Comparison of ENCODE assay signal across 22 cellular contexts in the genomic region with DNA sequence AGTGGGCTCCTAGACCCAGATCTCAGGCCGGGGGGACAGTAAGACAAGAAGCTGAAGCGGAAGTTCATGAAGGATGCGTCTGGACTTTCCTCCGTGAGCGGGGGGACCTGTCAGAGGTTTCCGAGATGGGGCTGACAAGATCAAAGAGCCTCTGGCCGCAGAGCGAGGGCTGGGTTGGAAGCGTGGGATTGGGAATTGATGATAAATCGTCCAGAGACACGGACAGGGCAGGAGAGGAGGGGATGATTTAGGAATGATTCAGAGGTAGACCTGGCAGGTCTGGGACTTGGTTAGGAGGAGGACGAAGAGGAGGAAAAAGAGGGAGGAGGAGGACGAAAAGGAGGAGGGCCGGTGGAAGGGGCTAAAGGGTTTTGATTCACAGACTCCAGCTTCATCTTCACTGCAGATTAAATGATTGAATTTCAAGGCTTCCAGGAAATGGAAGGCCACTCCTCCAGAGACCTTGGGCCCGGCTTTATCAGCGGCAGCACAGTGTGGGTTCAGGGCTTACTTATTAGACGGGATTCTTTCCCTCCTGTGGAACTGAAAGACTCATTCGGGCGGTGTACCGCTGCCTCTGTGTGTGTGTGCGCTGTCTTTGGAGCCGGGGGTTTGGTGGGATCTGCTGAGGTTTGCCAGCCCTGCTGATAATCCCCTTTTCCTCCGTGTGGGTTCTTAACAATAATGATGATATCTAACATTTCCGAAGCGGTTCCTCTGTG.
A peak's percentile ranks its signal among the peaks of the same experiment; 100 is the strongest.
DNase-seq lines count a peak whose midpoint lies in the region; ATAC-seq and TF ChIP-seq lines count a peak whose summit lies in the region.
"Had no signal": no experiment of that assay in that cellular context is flagged by ENCODE, and none has a peak within 500 bp of the region (broad histone marks: within the 10 kb centered on the region; RNA-seq: fewer than 3 reads in every experiment).

No MANE protein-coding gene starts in this region.

- no peak for TF ChIP-seq RAD21 in HCT116 (IDR thresholded peaks at IDR 0.05; ENCODE audit: low read depth)

- H3K27me3 ChIP-seq in HCT116 (ENCODE audit: insufficient read depth, low read length) (no peaks in the 10 kb centered on the region), SJCRH30 (no peaks in the 10 kb centered on the region), osteoblast (ENCODE audit: insufficient read depth, low read length) (no peaks in the 10 kb centered on the region), aorta (ENCODE audit: control insufficient read depth in 1 of 2, insufficient read depth in 2 of 2, low read length in 1 of 2) (no peaks in the 10 kb centered on the region)
- H3K27me3 ChIP-seq: thyroid gland had no signal

- no peaks in the 10 kb centered on the region for H4K20me1 ChIP-seq in HCT116 (ENCODE audit: insufficient read depth)
- no peaks in the 10 kb centered on the region for H4K20me1 ChIP-seq in osteoblast (ENCODE audit: insufficient read depth, low read length)

- no peaks in the 10 kb centered on the region for H3K36me3 ChIP-seq in HCT116 (ENCODE audit: control insufficient read depth in 1 of 2, insufficient read depth in 2 of 2, low read length in 2 of 2)
- no peaks in the 10 kb centered on the region for H3K36me3 ChIP-seq in SJCRH30
- H3K36me3 ChIP-seq in osteoblast (ENCODE audit: insufficient read depth, low read length), result no peaks in the 10 kb centered on the region
- H3K36me3 ChIP-seq in aorta (ENCODE audit: control insufficient read depth in 1 of 2, insufficient read depth in 2 of 2, low read length in 1 of 2), result no peaks in the 10 kb centered on the region
- H3K36me3 ChIP-seq: thyroid gland had no signal

- H3K27ac ChIP-seq in HCT116 (ENCODE audit: low read depth, low read length) (peak overlapping the region; percentile 62), SJCRH30 (no peak overlapping the region), osteoblast (ENCODE audit: low read depth, low read length) (no peak overlapping the region), aorta (ENCODE audit: low read depth in 1 of 2, low read length in 2 of 2) (no peak overlapping the region)
- H3K27ac ChIP-seq: thyroid gland had no signal

- peak overlapping the region; percentile 41 for H3K9ac ChIP-seq in HCT116 (ENCODE audit: low read length)

- CTCF ChIA-PET in HCT116 (lab: Charles Lee), result no interaction called here

- TF ChIP-seq POLR2A in HCT116 (IDR thresholded peaks at IDR 0.05; ENCODE audit: borderline replicate concordance, extremely low read depth, insufficient read depth, insufficient read length), result no peak

- intact Hi-C loops in HCT116 (cut with micrococcal nuclease), result no loop called here
- intact Hi-C loops in aorta (cut with DNase I), result no loop called here

- RAD21 ChIA-PET in HCT116 (lab: Charles Lee; ENCODE audit: low non-redundant PET in 1 of 2, low total read pairs in 2 of 2, uncharacterized antibody in 2 of 2, unreplicated experiment in 2 of 2), result no interaction called here

- peak overlapping the region; percentile 12 to 41 for H3K4me3 ChIP-seq in HCT116 (replicated peaks in 1 of 2; ENCODE audit: low read depth in 1 of 2, low read length in 2 of 2)
- H3K4me3 ChIP-seq in SJCRH30, result no peak overlapping the region
- no peak overlapping the region for H3K4me3 ChIP-seq in fibroblast of pulmonary artery (replicated peaks; ENCODE audit: low read depth, low read length)
- H3K4me3 ChIP-seq in osteoblast (ENCODE audit: insufficient read depth, low read length), result no peak overlapping the region
- H3K4me3 ChIP-seq in aorta (ENCODE audit: low read length in 2 of 2), result no peak overlapping the region
- H3K4me3 ChIP-seq: lung, thyroid gland had no signal

- peaks cover 24 to 58% of the 10 kb centered on the region in 2 experiments for H3K4me1 ChIP-seq in HCT116 (ENCODE audit: control insufficient read depth in 1 of 2, insufficient read depth in 2 of 2, low read length in 2 of 2)
- H3K4me1 ChIP-seq in SJCRH30, result no peaks in the 10 kb centered on the region; the same call in 1 of the 2 replicates
- no peaks in the 10 kb centered on the region for H3K4me1 ChIP-seq in osteoblast (ENCODE audit: insufficient read depth, low read length)
- no peaks in the 10 kb centered on the region for H3K4me1 ChIP-seq in aorta (ENCODE audit: control insufficient read depth in 1 of 2, insufficient read depth in 2 of 2, low read length in 2 of 2)
- H3K4me1 ChIP-seq: thyroid gland had no signal

- H3K79me2 ChIP-seq in HCT116 (ENCODE audit: insufficient read depth, low read length) (no peaks in the 10 kb centered on the region), osteoblast (ENCODE audit: insufficient read depth, low read length) (no peaks in the 10 kb centered on the region)

- H2AFZ ChIP-seq in HCT116 (ENCODE audit: low read depth, low read length, poor library complexity, severe bottlenecking), result peak overlapping the region; percentile 49
- peak overlapping the region; percentile 46 for H2AFZ ChIP-seq in osteoblast (ENCODE audit: low read length)

- ATAC-seq in HCT116 (peak; percentile 81), aorta (ENCODE audit: low FRiP score) (no peak), HG02981 (IDR thresholded peaks at IDR 0.05; ENCODE audit: unreplicated experiment) (no peak)
- ATAC-seq: activated CD4-positive, CD25-positive, alpha-beta regulatory T cell treated with anti-CD3 and anti-CD28 coated beads, Interleukin-2, amount 50 U/mL, for 24 hours; activated naive CD4-positive, alpha-beta T cell treated with anti-CD3 and anti-CD28 coated beads, Interleukin-2, amount 50 U/mL, for 72 hours; activated T-cell treated with anti-CD3 and anti-CD28 coated beads, Interleukin-2, amount 50 U/mL, for 72 hours; stimulated activated naive CD8-positive, alpha-beta T cell treated with anti-CD3 and anti-CD28 coated beads, Interleukin-15, Interleukin-2, amounts not matched to agents 100 U/mL and 50 U/mL, for 24 hours had no signal

- BruUV-seq in HCT116 (replicated peaks; lab: Mats Ljungman, UMichigan), result no TSS peak

- H3K4me2 ChIP-seq in HCT116 (ENCODE audit: low read length), result peak overlapping the region; percentile 75
- no peak overlapping the region for H3K4me2 ChIP-seq in osteoblast (ENCODE audit: insufficient read depth, low read length)

- DNase-seq in HCT116 (ENCODE audit: low read depth, low spot score) (peak; percentile 73), SJCRH30 (peak; percentile 21 to 48), fibroblast of pulmonary artery (ENCODE audit: low read depth) (peak; percentile 25), osteoblast (ENCODE audit: insufficient read length, low spot score, missing footprints) (no peak), cerebellar cortex (ENCODE audit: low spot score) (no peak), aorta (no peak), SW 1271 (lab: John Stamatoyannopoulos, UW) (no peak)
- DNase-seq: activated CD8-positive, alpha-beta memory T cell treated with anti-CD3 and anti-CD28 coated beads for 24 hours; activated T-cell treated with anti-CD3 and anti-CD28 coated beads, Interleukin-2, amount 50 U/mL, for 72 hours; CD4-positive, CD25-positive, alpha-beta regulatory T cell; cortex of kidney; DMS 273 treated with DMSO at 0.1 percent for 48 hours; head of caudate nucleus; NCI-H1930; NCI-H446; NK-92 treated with Interleukin-12 subunit alpha and Interleukin-12 subunit beta, amount 100 ng/mL, for 24 hours; stimulated activated naive CD8-positive, alpha-beta T cell treated with anti-CD3 and anti-CD28 coated beads, Interleukin-15, Interleukin-2, amounts not matched to agents 100 U/mL and 50 U/mL, for 24 hours; thyroid gland had no signal

- WGBS in aorta, 2 donors, result 77 to 81% methylated on average over 25 of the region's 25 CpGs

- no peak for TF ChIP-seq CTCF in HCT116 (IDR thresholded peaks at IDR 0.05 in 2 of 3, conservative IDR thresholded peaks at IDR 0.05 in 1 of 3; ENCODE audit: borderline replicate concordance in 1 of 3, insufficient read depth in 1 of 3, low read depth in 2 of 3, low read length in 2 of 3)
- TF ChIP-seq CTCF in fibroblast of pulmonary artery (IDR thresholded peaks at IDR 0.05; ENCODE audit: low read length, missing control alignments), result no peak
- no peak for TF ChIP-seq CTCF in osteoblast (IDR thresholded peaks at IDR 0.05; ENCODE audit: extremely low read depth, low read depth, low read length)

- H3K9me3 ChIP-seq in HCT116 (ENCODE audit: control insufficient read depth in 1 of 2, insufficient read depth in 1 of 2, low read depth in 1 of 2, low read length in 2 of 2) (peaks cover 0 to 7% of the 10 kb centered on the region in 2 experiments; a peak in 1 of 4 replicates), SJCRH30 (replicated peaks) (peaks cover 3% of the 10 kb centered on the region; the same call in 1 of the 2 replicates), osteoblast (ENCODE audit: low read depth, low read length) (no peaks in the 10 kb centered on the region), aorta (ENCODE audit: control insufficient read depth, low read length) (no peaks in the 10 kb centered on the region)
- H3K9me3 ChIP-seq: thyroid gland had no signal

- POLR2A ChIA-PET in HCT116 (lab: Charles Lee), result interaction anchor here (1.2 kb wide), 1 partner anchor 20 kb away, joined by 3 read pairs; no protein-coding TSS in a partner anchor

- H3K9me2 ChIP-seq in HCT116 (ENCODE audit: insufficient read depth), result no peaks in the 10 kb centered on the region

TF ChIP-seq in HCT116, 20 proteins besides CTCF, POLR2A, EP300 and RAD21 (continues in another document):
- peak; percentile 76 for TF ChIP-seq MAX (IDR thresholded peaks at IDR 0.05)
- no peak for TF ChIP-seq ELF1 (IDR thresholded peaks at IDR 0.05; ENCODE audit: borderline replicate concordance, low read depth)
- TF ChIP-seq SP1 (IDR thresholded peaks at IDR 0.05; ENCODE audit: low read depth), result peak; percentile 90
- TF ChIP-seq ZFX (IDR thresholded peaks at IDR 0.05), result no peak
- peak; percentile 95 for TF ChIP-seq TCF7L2 (IDR thresholded peaks at IDR 0.05; ENCODE audit: borderline replicate concordance, extremely low read depth, insufficient read depth, insufficient read length)
- TF ChIP-seq SRF (IDR thresholded peaks at IDR 0.05; ENCODE audit: low read depth), result no peak
- peak; percentile 53; the same call in 1 of the 2 replicates for TF ChIP-seq POLR2AphosphoS5 (IDR thresholded peaks at IDR 0.05; ENCODE audit: low read depth, low read length)
- no peak for TF ChIP-seq EZH2phosphoT487 (IDR thresholded peaks at IDR 0.05; ENCODE audit: borderline replicate concordance)
- peak; percentile 2 for TF ChIP-seq YY1 (IDR thresholded peaks at IDR 0.05; ENCODE audit: extremely low read depth, insufficient replicate concordance, low read depth, low read length)
- peak; percentile 86 for TF ChIP-seq EGR1 (IDR thresholded peaks at IDR 0.05; ENCODE audit: low read depth)
- peak; percentile 73 for TF ChIP-seq FOSL1 (IDR thresholded peaks at IDR 0.05; ENCODE audit: low read depth)
- peak; percentile 74 for TF ChIP-seq JUND (IDR thresholded peaks at IDR 0.05)

Comparison
In these comparisons a context has a peak if more than half of its experiments do, and no peak if none do; other contexts are left out.
1. DNase-seq: peak in HCT116 (single experiment), SJCRH30 (2 of 2) and fibroblast of pulmonary artery (single experiment); none in osteoblast (single experiment), cerebellar cortex (single experiment), aorta (0 of 2) and SW 1271 (0 of 2).
2. H3K4me3 ChIP-seq: peak in HCT116 (2 of 2); none in SJCRH30 (single experiment), fibroblast of pulmonary artery (single experiment), osteoblast (single experiment) and aorta (0 of 2).